ENCODE assay signal across 17 cellular contexts in the genomic region with DNA sequence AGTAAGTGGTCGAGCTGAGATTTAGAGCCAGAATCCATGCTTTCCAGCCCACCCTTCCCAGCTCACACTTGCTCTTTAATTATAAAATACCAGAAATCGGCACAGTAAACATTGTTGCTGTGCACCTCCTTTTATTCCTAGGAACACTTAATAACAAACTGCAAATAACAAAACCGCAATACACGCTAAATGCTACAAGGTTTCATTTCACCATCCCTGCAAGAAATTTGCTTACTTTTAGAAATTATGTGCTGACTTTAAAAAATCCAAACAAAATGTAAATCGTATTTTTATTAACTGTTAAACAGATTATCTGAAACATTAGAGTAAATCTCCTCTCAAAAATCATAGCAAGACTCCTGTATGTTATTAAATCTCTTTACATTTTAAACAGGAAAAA.
DNase-seq lines count a peak whose midpoint lies in the region; ATAC-seq, FAIRE-seq and TF ChIP-seq lines count a peak whose summit lies in the region.
"Had no signal": no experiment of that assay in that cellular context is flagged by ENCODE, and none has a peak within 500 bp of the region (broad histone marks: within the 10 kb centered on the region; RNA-seq: fewer than 3 reads in every experiment).

No MANE protein-coding gene starts in this region.

- no peak overlapping the region for H3K4me3 ChIP-seq in HepG2 (replicated peaks in 1 of 3; ENCODE audit: insufficient read depth in 1 of 3, low read depth in 2 of 3, low read length in 3 of 3)
- H3K4me3 ChIP-seq in right lobe of liver, result no peak overlapping the region
- H3K4me3 ChIP-seq in endothelial cell of umbilical vein (replicated peaks in 1 of 3; ENCODE audit: insufficient read depth in 1 of 3, low read depth in 1 of 3, low read length in 3 of 3), result peak overlapping the region in 1 of 3 experiments; percentile 55
- no peak overlapping the region for H3K4me3 ChIP-seq in gastrocnemius medialis

- no peak overlapping the region for H3K4me2 ChIP-seq in HepG2 (ENCODE audit: low read depth, low read length)
- H3K4me2 ChIP-seq in endothelial cell of umbilical vein (ENCODE audit: insufficient read depth, low read length), result peak overlapping the region; percentile 97

- H3K9ac ChIP-seq in HepG2 (ENCODE audit: insufficient read depth, low read depth, low read length) (no peak overlapping the region), endothelial cell of umbilical vein (replicated peaks; ENCODE audit: extremely low read depth, insufficient read depth, low read length) (peak overlapping the region; percentile 100)

- H3K27ac ChIP-seq in HepG2 (ENCODE audit: extremely low read length, insufficient read depth, low read length), result no peak overlapping the region
- peak overlapping the region in 1 of 3 donors; percentile 75 for H3K27ac ChIP-seq in right lobe of liver
- H3K27ac ChIP-seq in endothelial cell of umbilical vein (ENCODE audit: insufficient read depth, low read depth, low read length), result peak overlapping the region; percentile 96
- peak overlapping the region; percentile 67 to 80 (median 78) for H3K27ac ChIP-seq in gastrocnemius medialis

- no peak for ATAC-seq in HepG2
- no peak for ATAC-seq in right lobe of liver
- no peak for ATAC-seq in gastrocnemius medialis
- ATAC-seq in HG03095 (IDR thresholded peaks at IDR 0.05; ENCODE audit: unreplicated experiment), result no peak
- ATAC-seq: activated CD8-positive, alpha-beta memory T cell treated with anti-CD3 and anti-CD28 coated beads, Interleukin-2, amount 10 ng/mL, durations not matched to agents 7 days and 5 days; effector memory CD8-positive, alpha-beta T cell; left lobe of liver; stimulated activated memory B cell treated with anti-CD40 and anti-IgM and Interleukin-4, amounts not matched to agents 10 μg/mL and 1 μg/mL and 100 μg/mL, for 72 hours had no signal

- H4K20me1 ChIP-seq in HepG2 (ENCODE audit: insufficient read depth, low read length), result no peaks in the 10 kb centered on the region
- H4K20me1 ChIP-seq in endothelial cell of umbilical vein (replicated peaks; ENCODE audit: control insufficient read depth, extremely low read depth, insufficient read depth, low read length), result no peaks in the 10 kb centered on the region

- no peaks in the 10 kb centered on the region for H3K79me2 ChIP-seq in HepG2 (ENCODE audit: insufficient read depth, low read length)
- H3K79me2 ChIP-seq in endothelial cell of umbilical vein (ENCODE audit: control insufficient read depth, insufficient read depth, low read length), result peaks cover 58% of the 10 kb centered on the region

- no peaks in the 10 kb centered on the region for H3K36me3 ChIP-seq in HepG2 (replicated peaks in 1 of 2; ENCODE audit: control insufficient read depth in 1 of 2, insufficient read depth in 2 of 2, low read length in 2 of 2)
- no peaks in the 10 kb centered on the region for H3K36me3 ChIP-seq in right lobe of liver
- H3K36me3 ChIP-seq in endothelial cell of umbilical vein (ENCODE audit: control insufficient read depth in 2 of 2, extremely low read depth in 1 of 2, insufficient read depth in 2 of 2, low read length in 2 of 2), result no peaks in the 10 kb centered on the region
- no peaks in the 10 kb centered on the region for H3K36me3 ChIP-seq in gastrocnemius medialis

- TF ChIP-seq POLR2A in HepG2 (IDR thresholded peaks at IDR 0.05; ENCODE audit: insufficient read depth in 1 of 2, low read depth in 2 of 2, low read length in 2 of 2) (no peak), right lobe of liver (IDR thresholded peaks at IDR 0.05) (no peak), endothelial cell of umbilical vein (IDR thresholded peaks at IDR 0.05; ENCODE audit: low read depth, low read length) (no peak), gastrocnemius medialis (IDR thresholded peaks at IDR 0.05) (no peak)

- in situ Hi-C loops in HepG2 (cut with HindIII; ENCODE audit: extremely low pct_ligation_motif_present, low pct_unique_long_range_greater_than_20kb) (no loop called here), gastrocnemius medialis (cut with MboI; ENCODE audit: low sequenced_read_pairs in 4 of 4) (no loop called here)

- dilution Hi-C loops in endothelial cell of umbilical vein (cut with MboI; ENCODE audit: extremely low pct_ligation_motif_present, low sequenced_read_pairs), result no loop called here

- DNase-seq in HepG2 (ENCODE audit: low spot score) (no peak), right lobe of liver (no peak), endothelial cell of umbilical vein (ENCODE audit: low read depth, low spot score) (peak; percentile 24), gastrocnemius medialis (no peak), NCI-H2029 (lab: John Stamatoyannopoulos, UW) (no peak), NCI-H82 (lab: John Stamatoyannopoulos, UW) (no peak)
- DNase-seq in effector CD4-positive, alpha-beta T cell, result no peak
- DNase-seq: activated CD4-positive, alpha-beta T cell treated with anti-CD3 and anti-CD28 coated beads for 1 hour; activated CD8-positive, alpha-beta memory T cell treated with anti-CD3 and anti-CD28 coated beads, Interleukin-2, amount 10 ng/mL, durations not matched to agents 7 days and 5 days; effector memory CD8-positive, alpha-beta T cell; foreskin fibroblast; NCI-H1930; posterior cingulate gyrus; T1000 had no signal

- POLR2A ChIA-PET in HepG2 (lab: Yijun Ruan, JAX) (no interaction called here), endothelial cell of umbilical vein (lab: Charles Lee) (no interaction called here)

- no peak for TF ChIP-seq RAD21 in HepG2 (CRISPR knock-in tag; IDR thresholded peaks at IDR 0.05)

- WGBS in HepG2 (ENCODE audit: low lambda C conversion rate), result 20% methylated on average over 5 of the region's 5 CpGs
- 47% methylated on average over 5 of the region's 5 CpGs for WGBS in right lobe of liver (ENCODE audit: insufficient coverage, low coverage, low lambda C conversion rate, missing lambda C conversion rate)

- H3K27me3 ChIP-seq in HepG2 (ENCODE audit: control insufficient read depth in 1 of 2, insufficient read depth in 2 of 2, low read length in 2 of 2) (no peaks in the 10 kb centered on the region), right lobe of liver (no peaks in the 10 kb centered on the region), endothelial cell of umbilical vein (ENCODE audit: control insufficient read depth in 2 of 2, insufficient read depth in 2 of 2, low read length in 2 of 2) (no peaks in the 10 kb centered on the region), gastrocnemius medialis (no peaks in the 10 kb centered on the region)

- CTCF ChIA-PET in HepG2 (lab: Yijun Ruan, JAX; ENCODE audit: low intra/inter-chr PET ratio, low total read pairs), result no interaction called here
- CTCF ChIA-PET in endothelial cell of umbilical vein (lab: Charles Lee), result interaction anchor here (0.8 to 3.5 kb wide), 3 partner anchors 78 to 106 kb away, joined by 3 to 20 read pairs (median 4); no protein-coding TSS in a partner anchor

- BruUV-seq in HepG2 (replicated peaks; lab: Mats Ljungman, UMichigan), result no TSS peak
- BruUV-seq in endothelial cell of umbilical vein (replicated peaks; lab: Mats Ljungman, UMichigan), result no TSS peak

- H3K4me1 ChIP-seq in HepG2 (ENCODE audit: insufficient read depth, low read length) (no peaks in the 10 kb centered on the region), right lobe of liver (no peaks in the 10 kb centered on the region), endothelial cell of umbilical vein (ENCODE audit: control insufficient read depth, extremely low read depth, insufficient read depth, low read length) (peaks cover 54% of the 10 kb centered on the region), gastrocnemius medialis (peaks cover 0 to 27% of the 10 kb centered on the region in 2 donors)

- TF ChIP-seq EP300 in HepG2 (IDR thresholded peaks at IDR 0.05; ENCODE audit: low read depth in 2 of 2, low read length in 2 of 2) (no peak), HepG2 (CRISPR knock-in tag; IDR thresholded peaks at IDR 0.05; ENCODE audit: borderline replicate concordance) (no peak)

- H3K9me3 ChIP-seq in HepG2 (ENCODE audit: low read length) (no peaks in the 10 kb centered on the region), right lobe of liver (no peaks in the 10 kb centered on the region), endothelial cell of umbilical vein (replicated peaks; ENCODE audit: control insufficient read depth, insufficient read depth, low read length) (no peaks in the 10 kb centered on the region), gastrocnemius medialis (no peaks in the 10 kb centered on the region)

- no peaks in the 10 kb centered on the region for H3K9me1 ChIP-seq in endothelial cell of umbilical vein (replicated peaks; ENCODE audit: control insufficient read depth, extremely low read depth, insufficient read depth, low read length)

- FAIRE-seq in HepG2 (lab: Jason Lieb, UNC) (no peak), endothelial cell of umbilical vein (lab: Jason Lieb, UNC) (no peak)

- TF ChIP-seq CTCF in HepG2 (CRISPR knock-in tag; IDR thresholded peaks at IDR 0.05) (no peak), right lobe of liver (IDR thresholded peaks at IDR 0.05) (no peak), endothelial cell of umbilical vein (IDR thresholded peaks at IDR 0.05; ENCODE audit: extremely low read depth in 1 of 2, insufficient read depth in 1 of 2, low read depth in 1 of 2, low read length in 2 of 2) (no peak), gastrocnemius medialis (IDR thresholded peaks at IDR 0.05 in 4 of 5, conservative IDR thresholded peaks at IDR 0.05 in 1 of 5) (no peak)

- intact Hi-C loops in HepG2 (cut with micrococcal nuclease; ENCODE audit: unreplicated experiment), result no loop called here
- intact Hi-C loops in right lobe of liver (cut with DNase I), result no loop called here
- intact Hi-C loops in endothelial cell of umbilical vein (cut with micrococcal nuclease), result loop anchor here (1.0 kb wide), 2 partner anchors 29 to 124 kb away; no protein-coding TSS in a partner anchor
- intact Hi-C loops in gastrocnemius medialis (cut with DNase I; ENCODE audit: low total_unique reads), result loop anchor here (10.0 kb wide), 1 partner anchor 394 kb away; no protein-coding TSS in a partner anchor

- no peak overlapping the region for H2AFZ ChIP-seq in HepG2 (ENCODE audit: low read length)
- no peak overlapping the region for H2AFZ ChIP-seq in endothelial cell of umbilical vein (ENCODE audit: low read depth, low read length)

TF ChIP-seq in HepG2, 621 proteins besides CTCF, POLR2A, EP300 and RAD21 (continues in another document):
- no peak for TF ChIP-seq ZFYVE20 (CRISPR knock-in tag; IDR thresholded peaks at IDR 0.05; ENCODE audit: borderline replicate concordance, low read depth)

TF ChIP-seq in endothelial cell of umbilical vein, 7 proteins besides CTCF, POLR2A, EP300 and RAD21 (continues in another document):
- TF ChIP-seq MYC (IDR thresholded peaks at IDR 0.05; ENCODE audit: low read depth, low read length), result no peak
- TF ChIP-seq EZH2 (IDR thresholded peaks at IDR 0.05; ENCODE audit: borderline replicate concordance, low read depth, low read length, severe bottlenecking), result no peak
- no peak for TF ChIP-seq FOS (IDR thresholded peaks at IDR 0.05; ENCODE audit: borderline replicate concordance, insufficient read depth, low read length)
- TF ChIP-seq JUN (IDR thresholded peaks at IDR 0.05; ENCODE audit: borderline replicate concordance, insufficient read depth, insufficient read length, low read depth), result no peak
- TF ChIP-seq POLR2AphosphoS5 (IDR thresholded peaks at IDR 0.05; ENCODE audit: insufficient read depth, low read depth, low read length), result no peak
- no peak for TF ChIP-seq GATA2 (IDR thresholded peaks at IDR 0.05; ENCODE audit: insufficient read depth, insufficient read length, low read depth, low read length)

Comparison
In these comparisons a context has a peak if more than half of its experiments do, and no peak if none do; other contexts are left out.
1. intact Hi-C loops: an anchor here in endothelial cell of umbilical vein (1.0 kb wide) and gastrocnemius medialis (10.0 kb wide); none called in HepG2 and right lobe of liver.